ENCODE assay signal across 11 cellular contexts in genomic region chr11:128336203-128336602, GRCh38.
DNase-seq lines count a peak whose midpoint lies in the region; ATAC-seq, FAIRE-seq and TF ChIP-seq lines count a peak whose summit lies in the region.
"Had no signal": no experiment of that assay in that cellular context is flagged by ENCODE, and none has a peak within 500 bp of the region (broad histone marks: within the 10 kb centered on the region; RNA-seq: fewer than 3 reads in every experiment).

No MANE protein-coding gene starts in this region.

- ATAC-seq in gastroesophageal sphincter (peak; percentile 68), GM18505 (IDR thresholded peaks at IDR 0.05; ENCODE audit: unreplicated experiment) (no peak)

- H4K20me1 ChIP-seq in osteoblast (ENCODE audit: insufficient read depth, low read length): no peaks in the 10 kb centered on the region

- TF ChIP-seq CTCF in BJ (IDR thresholded peaks at IDR 0.05; ENCODE audit: insufficient read depth, low read depth, low read length): no peak
- no peak for TF ChIP-seq CTCF in gastroesophageal sphincter (IDR thresholded peaks at IDR 0.05)
- no peak for TF ChIP-seq CTCF in osteoblast (IDR thresholded peaks at IDR 0.05; ENCODE audit: extremely low read depth, low read depth, low read length)

- H3K4me3 ChIP-seq in BJ (ENCODE audit: low read depth, low read length) (no peak overlapping the region), gastroesophageal sphincter (no peak overlapping the region), osteoblast (ENCODE audit: insufficient read depth, low read length) (no peak overlapping the region)

- WGBS in gastroesophageal sphincter (ENCODE audit: low coverage in 1 of 2), 2 donors: 80% methylated on average over 1 of the region's 6 CpGs; no CpG with 5 or more reads in 1 of the 2 donors

- peak overlapping the region; percentile 47 for H2AFZ ChIP-seq in osteoblast (ENCODE audit: low read length)

- peaks cover 0 to 9% (median 0%) of the 10 kb centered on the region in 3 donors for H3K4me1 ChIP-seq in gastroesophageal sphincter
- H3K4me1 ChIP-seq in osteoblast (ENCODE audit: insufficient read depth, low read length): peaks cover 8% of the 10 kb centered on the region

- peak; percentile 91 for FAIRE-seq in RCC 7860 (lab: Jason Lieb, UNC)
- FAIRE-seq: D721Med had no signal

- H3K36me3 ChIP-seq in BJ (ENCODE audit: control insufficient read depth, insufficient read depth, low read length): no peaks in the 10 kb centered on the region
- no peaks in the 10 kb centered on the region for H3K36me3 ChIP-seq in gastroesophageal sphincter
- H3K36me3 ChIP-seq in osteoblast (ENCODE audit: insufficient read depth, low read length): no peaks in the 10 kb centered on the region

- CTCF ChIA-PET in BJ (lab: Yijun Ruan, JAX): interaction anchor here (1.0 to 2.6 kb wide), 5 partner anchors 10 to 182 kb away, joined by 3 to 7 read pairs (median 3); no protein-coding TSS in a partner anchor

- H3K9me3 ChIP-seq in gastroesophageal sphincter (no peaks in the 10 kb centered on the region), osteoblast (ENCODE audit: low read depth, low read length) (no peaks in the 10 kb centered on the region)

- TF ChIP-seq POLR2A in gastroesophageal sphincter (IDR thresholded peaks at IDR 0.05) (no peak), GM18505 (IDR thresholded peaks at IDR 0.05; ENCODE audit: borderline replicate concordance, extremely low read depth, insufficient read depth, insufficient read length) (no peak)

- DNase-seq in BJ (ENCODE audit: low read depth): peak; percentile 86
- peak; percentile 87 for DNase-seq in RCC 7860 (ENCODE audit: low spot score)
- peak; percentile 81 for DNase-seq in osteoblast (ENCODE audit: insufficient read length, low spot score, missing footprints)
- no peak for DNase-seq in OCI-M1 (lab: John Stamatoyannopoulos, UW)
- no peak for DNase-seq in COR-L47 (lab: John Stamatoyannopoulos, UW)
- DNase-seq in NCI-H524 (lab: John Stamatoyannopoulos, UW): no peak
- DNase-seq: activated effector memory CD4-positive, alpha-beta T cell treated with anti-CD3 and anti-CD28 coated beads, Interleukin-2, amount 50 U/mL, for 16 hours; NCI-H1436 had no signal

- no peak overlapping the region for H3K4me2 ChIP-seq in osteoblast (ENCODE audit: insufficient read depth, low read length)

- no peaks in the 10 kb centered on the region for H3K79me2 ChIP-seq in osteoblast (ENCODE audit: insufficient read depth, low read length)

- no peaks in the 10 kb centered on the region for H3K27me3 ChIP-seq in BJ (ENCODE audit: control insufficient read depth, insufficient read depth, low read length)
- no peaks in the 10 kb centered on the region for H3K27me3 ChIP-seq in gastroesophageal sphincter
- H3K27me3 ChIP-seq in osteoblast (ENCODE audit: insufficient read depth, low read length): no peaks in the 10 kb centered on the region

- peak overlapping the region in 3 of 4 donors; percentile 8 to 57 (median 41) for H3K27ac ChIP-seq in gastroesophageal sphincter
- H3K27ac ChIP-seq in osteoblast (ENCODE audit: low read depth, low read length): no peak overlapping the region

- TF ChIP-seq EP300 in gastroesophageal sphincter (IDR thresholded peaks at IDR 0.05): no peak

- POLR2A ChIA-PET in BJ (lab: Charles Lee): interaction anchor here (1.5 kb wide), 1 partner anchor 23 kb away, joined by 3 read pairs; no protein-coding TSS in a partner anchor

Comparison
In these comparisons a context has a peak if more than half of its experiments do, and no peak if none do; other contexts are left out.
1. DNase-seq: peak in BJ (single experiment), RCC 7860 (single experiment) and osteoblast (single experiment); none in OCI-M1 (single experiment), COR-L47 (single experiment) and NCI-H524 (0 of 2).